7 cellular contexts compared by ENCODE assay signal in the genomic region with DNA sequence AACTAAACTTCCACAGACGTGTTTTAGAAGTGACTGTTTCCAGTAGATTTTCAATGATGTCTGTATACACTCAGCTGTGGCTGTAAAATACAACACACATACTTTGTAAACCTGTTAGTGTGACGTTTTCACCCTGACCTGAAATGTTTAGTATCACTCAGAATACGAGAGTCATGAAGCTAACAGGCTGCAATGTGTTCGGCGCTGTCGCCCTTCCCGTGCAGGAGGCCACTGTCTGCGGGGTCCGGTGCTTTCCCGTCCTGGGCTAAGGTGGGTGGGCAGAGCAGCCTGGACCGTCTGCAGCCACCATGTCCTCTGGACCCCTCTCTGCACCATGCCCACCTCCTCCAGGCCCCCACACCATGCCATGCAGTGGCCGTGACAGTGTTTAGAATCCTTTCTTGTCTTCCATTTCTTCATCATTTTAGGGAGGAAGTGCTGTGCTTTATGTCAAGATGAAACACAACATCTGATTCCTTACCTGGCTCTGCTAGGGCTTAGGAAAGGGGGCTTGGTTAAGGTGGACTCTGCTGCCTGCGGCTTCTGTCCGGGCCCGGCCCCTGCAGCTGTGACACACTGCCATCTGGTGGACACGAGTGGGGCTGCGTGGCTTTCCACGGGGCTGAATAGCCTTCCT. TPM values are rescaled to one million over a fixed set of nuclear protein-coding genes. Genes with fewer than 3 reads are reported as not detected.
DNase-seq lines count a peak whose midpoint lies in the region; ATAC-seq, FAIRE-seq and TF ChIP-seq lines count a peak whose summit lies in the region.

No MANE protein-coding gene starts in this region.

- FAIRE-seq in urothelium cell line (lab: Jason Lieb, UNC), result peak; percentile 9

- H3K36me3 Mint-ChIP-seq in T-cell, result peaks cover 29% of the 10 kb centered on the region
- H3K36me3 Mint-ChIP-seq in activated naive CD8-positive, alpha-beta T cell, result peaks cover 4% of the 10 kb centered on the region

- TF ChIP-seq CTCF in GM12873 (IDR thresholded peaks at IDR 0.05; ENCODE audit: insufficient read depth, low read depth, low read length, missing control alignments), result peak; percentile 95

- DNase-seq in HuH-7 (ENCODE audit: low spot score) (peak; percentile 85), T-cell (peak; percentile 35 to 84 (median 70)), Right ventricle myocardium superior (peak; percentile 89), putamen (ENCODE audit: low spot score) (peak; percentile 52), urothelium cell line (ENCODE audit: low spot score) (peak; percentile 84)

- CTCF ChIA-PET in T-cell (lab: Charles Lee), result interaction anchor here (0.6 to 6.2 kb wide), 37 partner anchors 9 to 519 kb away, joined by 3 to 90 read pairs (median 4); no protein-coding TSS in a partner anchor

- POLR2A ChIA-PET in T-cell (lab: Charles Lee), result interaction anchor here (0.7 to 1.2 kb wide), 4 partner anchors 8 to 141 kb away, joined by 3 to 11 read pairs (median 6); no protein-coding TSS in a partner anchor

- H3K4me1 Mint-ChIP-seq in T-cell, result peaks cover 35 to 48% (median 41%) of the 10 kb centered on the region in 3 donors
- peaks cover 39% of the 10 kb centered on the region for H3K4me1 Mint-ChIP-seq in activated naive CD8-positive, alpha-beta T cell (ENCODE audit: low read depth)

- H3K4me3 Mint-ChIP-seq in T-cell, result no peak overlapping the region
- no peak overlapping the region for H3K4me3 Mint-ChIP-seq in activated naive CD8-positive, alpha-beta T cell

- no peaks in the 10 kb centered on the region for H3K27me3 Mint-ChIP-seq in T-cell
- no peaks in the 10 kb centered on the region for H3K27me3 Mint-ChIP-seq in activated naive CD8-positive, alpha-beta T cell

- peak; percentile 78 to 90 (median 85) for ATAC-seq in T-cell (replicated peaks in 1 of 4)
- ATAC-seq in Right ventricle myocardium superior (ENCODE audit: poor library complexity), result peak; percentile 87

- intact Hi-C loops in Right ventricle myocardium superior (cut with DNase I), result loop anchor here (2.0 to 5.0 kb wide), 2 partner anchors 72 to 162 kb away; no protein-coding TSS in a partner anchor

- H3K9me3 Mint-ChIP-seq in T-cell, result no peaks in the 10 kb centered on the region
- no peaks in the 10 kb centered on the region for H3K9me3 Mint-ChIP-seq in activated naive CD8-positive, alpha-beta T cell (ENCODE audit: low read depth)

- peak overlapping the region; percentile 69 to 84 for H3K27ac Mint-ChIP-seq in T-cell
- peak overlapping the region; percentile 78 for H3K27ac Mint-ChIP-seq in activated naive CD8-positive, alpha-beta T cell

RNA-seq across cellular contexts. Expression of gene RBM44, which starts 53.8 kb away (rescaled TPM):
- 1 to 10 TPM in 2 of 5 donors, under 1 TPM in 3; 0.53 to 2.8 (median 0.98) TPM for total RNA-seq in T-cell
- 0.38 TPM for total RNA-seq in Right ventricle myocardium superior

Comparison
In these comparisons a context has a peak if more than half of its experiments do, and no peak if none do; other contexts are left out.
1. Peak in every context shown above with its lines: DNase-seq and ATAC-seq.